ENCODE assay signal across 1 cellular context in genomic region chr22:46748948-46749681, GRCh38.
A peak's percentile ranks its signal among the peaks of the same experiment; 100 is the strongest.
TF ChIP-seq lines count a peak whose summit lies in the region.

No MANE protein-coding gene starts in this region.

TF ChIP-seq in endothelial cell of umbilical vein, 7 proteins besides CTCF, POLR2A, EP300 and RAD21:
- TF ChIP-seq POLR2AphosphoS5 (IDR thresholded peaks at IDR 0.05; ENCODE audit: insufficient read depth, low read depth, low read length): peak; percentile 63
- TF ChIP-seq MYC (IDR thresholded peaks at IDR 0.05; ENCODE audit: low read depth, low read length): no peak
- peak; percentile 43 for TF ChIP-seq FOS (IDR thresholded peaks at IDR 0.05; ENCODE audit: borderline replicate concordance, insufficient read depth, low read length)
TF ChIP-seq in endothelial cell of umbilical vein: peak in this region for 2.
